In the genomic region with DNA sequence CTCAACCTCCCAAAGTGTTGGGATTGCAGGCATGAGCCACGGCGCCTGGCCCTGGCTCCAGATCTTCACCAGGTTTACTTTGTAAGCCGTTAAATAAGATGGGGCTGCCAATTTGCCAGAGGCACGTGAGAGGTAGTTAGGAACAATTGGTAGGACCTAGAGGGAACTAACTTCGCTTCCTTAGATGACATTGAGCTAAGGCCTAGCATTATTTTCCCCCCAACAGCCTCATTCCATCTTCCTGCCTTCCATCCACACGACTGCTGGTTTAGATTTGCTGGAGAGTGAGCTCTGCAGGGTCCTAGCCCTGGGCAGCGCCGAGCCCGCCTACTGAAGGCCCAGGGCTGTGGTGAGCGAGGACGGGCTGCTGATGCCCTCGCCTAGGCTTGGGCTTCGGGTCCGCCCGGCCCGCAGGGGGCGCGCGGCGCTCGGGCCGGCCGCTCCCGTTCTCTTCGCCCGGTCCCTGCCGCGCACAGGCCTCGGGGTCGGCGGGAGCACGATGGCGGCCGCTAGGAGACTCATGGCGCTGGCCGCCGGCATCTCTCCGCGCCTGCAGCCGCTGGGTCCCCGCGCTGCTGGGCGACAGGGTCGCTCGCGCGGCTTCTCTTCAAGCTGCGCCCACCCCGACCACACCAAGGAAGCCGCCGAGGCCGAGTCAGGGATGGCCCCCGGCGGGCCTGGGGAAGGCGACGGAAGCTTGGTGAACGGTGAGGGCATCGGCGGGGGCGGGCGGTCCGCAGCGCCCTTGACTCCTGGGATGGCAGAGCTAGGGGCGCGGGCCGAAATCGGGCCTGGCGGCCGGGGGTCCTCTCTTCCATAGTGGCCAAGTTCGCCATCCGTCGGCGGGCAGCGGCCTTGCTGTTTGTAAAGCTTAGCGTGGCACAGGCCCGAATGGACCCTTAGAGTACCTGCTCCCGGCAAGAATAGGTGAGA, we compare ENCODE assay signal across 1 cellular context.
TF ChIP-seq lines count a peak whose summit lies in the region.

No MANE protein-coding gene starts in this region.

TF ChIP-seq in K562, 482 proteins besides CTCF, POLR2A, EP300 and RAD21 (continued from another document and continues in another):
- TF ChIP-seq, protein P1, sequence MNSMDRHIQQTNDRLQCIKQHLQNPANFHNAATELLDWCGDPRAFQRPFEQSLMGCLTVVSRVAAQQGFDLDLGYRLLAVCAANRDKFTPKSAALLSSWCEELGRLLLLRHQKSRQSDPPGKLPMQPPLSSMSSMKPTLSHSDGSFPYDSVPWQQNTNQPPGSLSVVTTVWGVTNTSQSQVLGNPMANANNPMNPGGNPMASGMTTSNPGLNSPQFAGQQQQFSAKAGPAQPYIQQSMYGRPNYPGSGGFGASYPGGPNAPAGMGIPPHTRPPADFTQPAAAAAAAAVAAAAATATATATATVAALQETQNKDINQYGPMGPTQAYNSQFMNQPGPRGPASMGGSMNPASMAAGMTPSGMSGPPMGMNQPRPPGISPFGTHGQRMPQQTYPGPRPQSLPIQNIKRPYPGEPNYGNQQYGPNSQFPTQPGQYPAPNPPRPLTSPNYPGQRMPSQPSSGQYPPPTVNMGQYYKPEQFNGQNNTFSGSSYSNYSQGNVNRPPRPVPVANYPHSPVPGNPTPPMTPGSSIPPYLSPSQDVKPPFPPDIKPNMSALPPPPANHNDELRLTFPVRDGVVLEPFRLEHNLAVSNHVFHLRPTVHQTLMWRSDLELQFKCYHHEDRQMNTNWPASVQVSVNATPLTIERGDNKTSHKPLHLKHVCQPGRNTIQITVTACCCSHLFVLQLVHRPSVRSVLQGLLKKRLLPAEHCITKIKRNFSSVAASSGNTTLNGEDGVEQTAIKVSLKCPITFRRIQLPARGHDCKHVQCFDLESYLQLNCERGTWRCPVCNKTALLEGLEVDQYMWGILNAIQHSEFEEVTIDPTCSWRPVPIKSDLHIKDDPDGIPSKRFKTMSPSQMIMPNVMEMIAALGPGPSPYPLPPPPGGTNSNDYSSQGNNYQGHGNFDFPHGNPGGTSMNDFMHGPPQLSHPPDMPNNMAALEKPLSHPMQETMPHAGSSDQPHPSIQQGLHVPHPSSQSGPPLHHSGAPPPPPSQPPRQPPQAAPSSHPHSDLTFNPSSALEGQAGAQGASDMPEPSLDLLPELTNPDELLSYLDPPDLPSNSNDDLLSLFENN (IDR thresholded peaks at IDR 0.05; ENCODE audit: low read depth in 2 of 2, low read length in 2 of 2): peak in 1 of 2 experiments; percentile 73; a peak in 1 of 4 replicates
- no peak for TF ChIP-seq TSC22D4 (tag; IDR thresholded peaks at IDR 0.05)
- TF ChIP-seq BACH1 (tag; IDR thresholded peaks at IDR 0.05): no peak
- TF ChIP-seq NR4A1 (CRISPR knock-in tag; IDR thresholded peaks at IDR 0.05): no peak
- 0 out of 2 replicates have a peak, but pooled peaks have one; percentile 56 for TF ChIP-seq NR4A1 (tag; IDR thresholded peaks at IDR 0.05)
- TF ChIP-seq, protein P2, sequence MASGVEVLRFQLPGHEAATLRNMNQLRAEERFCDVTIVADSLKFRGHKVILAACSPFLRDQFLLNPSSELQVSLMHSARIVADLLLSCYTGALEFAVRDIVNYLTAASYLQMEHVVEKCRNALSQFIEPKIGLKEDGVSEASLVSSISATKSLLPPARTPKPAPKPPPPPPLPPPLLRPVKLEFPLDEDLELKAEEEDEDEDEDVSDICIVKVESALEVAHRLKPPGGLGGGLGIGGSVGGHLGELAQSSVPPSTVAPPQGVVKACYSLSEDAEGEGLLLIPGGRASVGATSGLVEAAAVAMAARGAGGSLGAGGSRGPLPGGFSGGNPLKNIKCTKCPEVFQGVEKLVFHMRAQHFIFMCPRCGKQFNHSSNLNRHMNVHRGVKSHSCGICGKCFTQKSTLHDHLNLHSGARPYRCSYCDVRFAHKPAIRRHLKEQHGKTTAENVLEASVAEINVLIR (CRISPR knock-in tag; IDR thresholded peaks at IDR 0.05): no peak
- TF ChIP-seq ZBTB33 (CRISPR knock-in tag; IDR thresholded peaks at IDR 0.05): peak; percentile 73
- no peak for TF ChIP-seq ZNF384 (IDR thresholded peaks at IDR 0.05; ENCODE audit: low read depth, low read length)
- peak; percentile 59; the same call in 1 of the 2 replicates for TF ChIP-seq ZBTB17 (CRISPR knock-in tag; IDR thresholded peaks at IDR 0.05)
- TF ChIP-seq MXD1 (CRISPR knock-in tag; IDR thresholded peaks at IDR 0.05; ENCODE audit: borderline replicate concordance, poor library complexity, severe bottlenecking): peak; percentile 67
- TF ChIP-seq, protein P3, sequence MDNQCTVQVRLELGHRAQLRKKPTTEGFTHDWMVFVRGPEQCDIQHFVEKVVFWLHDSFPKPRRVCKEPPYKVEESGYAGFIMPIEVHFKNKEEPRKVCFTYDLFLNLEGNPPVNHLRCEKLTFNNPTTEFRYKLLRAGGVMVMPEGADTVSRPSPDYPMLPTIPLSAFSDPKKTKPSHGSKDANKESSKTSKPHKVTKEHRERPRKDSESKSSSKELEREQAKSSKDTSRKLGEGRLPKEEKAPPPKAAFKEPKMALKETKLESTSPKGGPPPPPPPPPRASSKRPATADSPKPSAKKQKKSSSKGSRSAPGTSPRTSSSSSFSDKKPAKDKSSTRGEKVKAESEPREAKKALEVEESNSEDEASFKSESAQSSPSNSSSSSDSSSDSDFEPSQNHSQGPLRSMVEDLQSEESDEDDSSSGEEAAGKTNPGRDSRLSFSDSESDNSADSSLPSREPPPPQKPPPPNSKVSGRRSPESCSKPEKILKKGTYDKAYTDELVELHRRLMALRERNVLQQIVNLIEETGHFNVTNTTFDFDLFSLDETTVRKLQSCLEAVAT (IDR thresholded peaks at IDR 0.05): peak in 1 of 2 experiments; percentile 29; a peak in 1 of 4 replicates
- peak; percentile 96 for TF ChIP-seq HNRNPL (IDR thresholded peaks at IDR 0.05; ENCODE audit: low read depth, low read length)
- no peak for TF ChIP-seq ZNF75A (CRISPR knock-in tag; IDR thresholded peaks at IDR 0.05)
- no peak for TF ChIP-seq KAT8 (IDR thresholded peaks at IDR 0.05; ENCODE audit: low read depth)
- peak; percentile 22; the same call in 1 of the 2 replicates for TF ChIP-seq JUN (IDR thresholded peaks at IDR 0.05; ENCODE audit: borderline replicate concordance, low read depth, low read length)
- TF ChIP-seq JUN (CRISPR knock-in tag; IDR thresholded peaks at IDR 0.05; ENCODE audit: borderline replicate concordance): peak; percentile 9; the same call in 1 of the 2 replicates
- TF ChIP-seq KDM2B (CRISPR knock-in tag; IDR thresholded peaks at IDR 0.05): no peak
- peak; percentile 54; the same call in 1 of the 2 replicates for TF ChIP-seq BHLHE40 (IDR thresholded peaks at IDR 0.05; ENCODE audit: low read length)
- TF ChIP-seq JUNB (CRISPR knock-in tag; conservative IDR thresholded peaks at IDR 0.05): no peak
- TF ChIP-seq ZKSCAN1 (IDR thresholded peaks at IDR 0.05; ENCODE audit: low read depth, low read length): peak; percentile 62
- no peak for TF ChIP-seq ZNF124 (CRISPR knock-in tag; IDR thresholded peaks at IDR 0.05)
- no peak for TF ChIP-seq CBX8 (IDR thresholded peaks at IDR 0.05; ENCODE audit: borderline replicate concordance, extremely low read depth, low read depth, low read length, poor library complexity, severe bottlenecking)
- TF ChIP-seq, protein P4, sequence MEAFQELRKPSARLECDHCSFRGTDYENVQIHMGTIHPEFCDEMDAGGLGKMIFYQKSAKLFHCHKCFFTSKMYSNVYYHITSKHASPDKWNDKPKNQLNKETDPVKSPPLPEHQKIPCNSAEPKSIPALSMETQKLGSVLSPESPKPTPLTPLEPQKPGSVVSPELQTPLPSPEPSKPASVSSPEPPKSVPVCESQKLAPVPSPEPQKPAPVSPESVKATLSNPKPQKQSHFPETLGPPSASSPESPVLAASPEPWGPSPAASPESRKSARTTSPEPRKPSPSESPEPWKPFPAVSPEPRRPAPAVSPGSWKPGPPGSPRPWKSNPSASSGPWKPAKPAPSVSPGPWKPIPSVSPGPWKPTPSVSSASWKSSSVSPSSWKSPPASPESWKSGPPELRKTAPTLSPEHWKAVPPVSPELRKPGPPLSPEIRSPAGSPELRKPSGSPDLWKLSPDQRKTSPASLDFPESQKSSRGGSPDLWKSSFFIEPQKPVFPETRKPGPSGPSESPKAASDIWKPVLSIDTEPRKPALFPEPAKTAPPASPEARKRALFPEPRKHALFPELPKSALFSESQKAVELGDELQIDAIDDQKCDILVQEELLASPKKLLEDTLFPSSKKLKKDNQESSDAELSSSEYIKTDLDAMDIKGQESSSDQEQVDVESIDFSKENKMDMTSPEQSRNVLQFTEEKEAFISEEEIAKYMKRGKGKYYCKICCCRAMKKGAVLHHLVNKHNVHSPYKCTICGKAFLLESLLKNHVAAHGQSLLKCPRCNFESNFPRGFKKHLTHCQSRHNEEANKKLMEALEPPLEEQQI (IDR thresholded peaks at IDR 0.05): no peak
- TF ChIP-seq MECOM (CRISPR knock-in tag; IDR thresholded peaks at IDR 0.05): no peak
- peak; percentile 93 for TF ChIP-seq CTBP1 (IDR thresholded peaks at IDR 0.05; ENCODE audit: borderline replicate concordance)
- TF ChIP-seq ZNF407 (IDR thresholded peaks at IDR 0.05; ENCODE audit: low read depth): 0 out of 2 replicates have a peak, but pooled peaks have one; percentile 12
